Comparison of ENCODE assay signal across 16 cellular contexts in genomic region chr12:132550830-132551229, GRCh38. TPM values are rescaled to one million over a fixed set of nuclear protein-coding genes. Genes with fewer than 3 reads are reported as not detected.
"Had no signal": no experiment of that assay in that cellular context is flagged by ENCODE, and none has a peak within 500 bp of the region (broad histone marks: within the 10 kb centered on the region; RNA-seq: fewer than 3 reads in every experiment).

No MANE protein-coding gene starts in this region.

- H3K4me3 ChIP-seq: body of pancreas, lower lobe of right lung, tibial artery, uterus had no signal

- H3K27me3 Mint-ChIP-seq: activated B cell treated with CpG ODN at 0.5 μM for 24 hours; activated CD8-positive, alpha-beta T cell treated with anti-CD3 and anti-CD28 coated beads for 36 hours; activated naive CD8-positive, alpha-beta T cell treated with anti-CD3 and anti-CD28 coated beads for 36 hours; naive B cell; stimulated activated naive B cell treated with anti-CD40 and anti-IgM and Interleukin-4, amounts not matched to agents 10 μg/mL and 1 μg/mL and 100 μg/mL, for 72 hours had no signal

- H3K27ac ChIP-seq: body of pancreas, lower lobe of right lung, tibial artery, uterus had no signal

- H3K27me3 ChIP-seq: body of pancreas, tibial artery, uterus had no signal

- H3K9me3 Mint-ChIP-seq: activated B cell treated with CpG ODN at 0.5 μM for 24 hours; activated CD8-positive, alpha-beta T cell treated with anti-CD3 and anti-CD28 coated beads for 36 hours; activated naive CD8-positive, alpha-beta T cell treated with anti-CD3 and anti-CD28 coated beads for 36 hours; activated T-cell treated with anti-CD3 and anti-CD28 coated beads, Interleukin-2, amount 50 U/mL, for 4 hours; stimulated activated naive B cell treated with anti-CD40 and anti-IgM and Interleukin-4, amounts not matched to agents 10 μg/mL and 1 μg/mL and 100 μg/mL, for 72 hours had no signal

- DNase-seq: activated B cell treated with CpG ODN at 0.5 μM for 24 hours; activated CD4-positive, alpha-beta T cell treated with anti-CD3 and anti-CD28 coated beads for 48 hours; activated CD8-positive, alpha-beta T cell treated with anti-CD3 and anti-CD28 coated beads for 36 hours; activated gamma-delta T cell; activated naive CD8-positive, alpha-beta T cell treated with anti-CD3 and anti-CD28 coated beads for 36 hours; activated T-cell treated with anti-CD3 and anti-CD28 coated beads, Interleukin-2, amount 50 U/mL, for 4 hours; body of pancreas; lower lobe of right lung; naive B cell; stimulated activated naive B cell treated with anti-CD40 and anti-IgM and Interleukin-4, amounts not matched to agents 10 μg/mL and 1 μg/mL and 100 μg/mL, for 72 hours; T-helper 2 cell; tibial artery; uterus had no signal

- H3K9me3 ChIP-seq: body of pancreas, lower lobe of right lung, tibial artery, uterus had no signal

- H3K36me3 ChIP-seq: uterus had no signal

- H3K4me3 Mint-ChIP-seq: activated B cell treated with CpG ODN at 0.5 μM for 24 hours; activated CD8-positive, alpha-beta T cell treated with anti-CD3 and anti-CD28 coated beads for 36 hours; activated naive CD8-positive, alpha-beta T cell treated with anti-CD3 and anti-CD28 coated beads for 36 hours; activated T-cell treated with anti-CD3 and anti-CD28 coated beads, Interleukin-2, amount 50 U/mL, for 4 hours; naive B cell; stimulated activated naive B cell treated with anti-CD40 and anti-IgM and Interleukin-4, amounts not matched to agents 10 μg/mL and 1 μg/mL and 100 μg/mL, for 72 hours had no signal

- H3K4me1 ChIP-seq: lower lobe of right lung, tibial artery, uterus had no signal

- H3K4me1 Mint-ChIP-seq: activated B cell treated with CpG ODN at 0.5 μM for 24 hours; activated naive CD8-positive, alpha-beta T cell treated with anti-CD3 and anti-CD28 coated beads for 36 hours; stimulated activated naive B cell treated with anti-CD40 and anti-IgM and Interleukin-4, amounts not matched to agents 10 μg/mL and 1 μg/mL and 100 μg/mL, for 72 hours had no signal

- H3K27ac Mint-ChIP-seq: activated B cell treated with CpG ODN at 0.5 μM for 24 hours; activated CD8-positive, alpha-beta T cell treated with anti-CD3 and anti-CD28 coated beads for 36 hours; activated naive CD8-positive, alpha-beta T cell treated with anti-CD3 and anti-CD28 coated beads for 36 hours; stimulated activated naive B cell treated with anti-CD40 and anti-IgM and Interleukin-4, amounts not matched to agents 10 μg/mL and 1 μg/mL and 100 μg/mL, for 72 hours had no signal

- ATAC-seq: activated CD8-positive, alpha-beta T cell treated with anti-CD3 and anti-CD28 coated beads for 36 hours; activated T-cell treated with anti-CD3 and anti-CD28 coated beads, Interleukin-2, amount 50 U/mL, for 4 hours; body of pancreas; esophagus mucosa; lower lobe of right lung; stimulated activated naive B cell treated with anti-CD40 and anti-IgM and Interleukin-4, amounts not matched to agents 10 μg/mL and 1 μg/mL and 100 μg/mL, for 72 hours had no signal

RNA-seq across cellular contexts. Expression of gene LRCOL1, which starts 59.6 kb away (rescaled TPM):
- total RNA-seq: activated B cell treated with CpG ODN at 0.5 μM for 24 hours; activated CD8-positive, alpha-beta T cell treated with anti-CD3 and anti-CD28 coated beads for 36 hours; activated naive CD8-positive, alpha-beta T cell treated with anti-CD3 and anti-CD28 coated beads for 36 hours; activated T-cell treated with anti-CD3 and anti-CD28 coated beads, Interleukin-2, amount 50 U/mL, for 4 hours; body of pancreas; kidney epithelial cell; mononuclear cell had no signal
